Comparison of ENCODE assay signal across 10 cellular contexts in the genomic region with DNA sequence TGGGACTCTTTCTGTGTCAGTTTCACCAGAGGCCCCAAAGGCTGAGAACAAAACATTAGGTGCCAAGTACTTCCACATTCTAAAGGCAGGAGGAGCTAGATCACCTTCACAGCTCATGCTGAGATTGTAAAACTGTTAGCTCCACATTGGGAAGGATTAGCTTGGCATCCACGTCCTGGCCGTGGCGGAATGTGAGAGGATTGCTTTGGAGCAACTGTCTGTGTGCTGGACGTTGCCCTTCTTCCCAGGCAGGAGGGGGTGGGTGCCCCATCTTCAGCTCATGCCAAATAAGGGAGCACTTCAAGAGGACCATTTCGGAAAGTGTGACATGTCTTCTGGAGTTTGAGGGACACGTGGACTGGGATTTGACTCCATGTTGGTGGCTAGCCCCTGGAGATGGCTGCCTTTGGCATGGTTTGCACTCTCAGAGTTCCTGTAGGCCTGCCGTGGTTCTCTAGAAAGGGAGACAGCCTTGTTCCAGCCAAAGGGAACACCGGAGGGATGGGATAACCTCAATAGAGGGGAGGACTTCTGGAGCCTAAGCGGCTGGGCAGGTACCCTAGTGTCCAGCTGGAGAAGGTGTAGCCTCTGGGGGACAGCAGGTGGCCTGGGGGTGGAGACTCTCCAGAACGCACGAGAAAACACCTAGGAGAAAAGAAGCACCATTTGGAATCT.
A peak's percentile ranks its signal among the peaks of the same experiment; 100 is the strongest.
DNase-seq lines count a peak whose midpoint lies in the region; ATAC-seq, FAIRE-seq and TF ChIP-seq lines count a peak whose summit lies in the region.
"Had no signal": no experiment of that assay in that cellular context is flagged by ENCODE, and none has a peak within 500 bp of the region (broad histone marks: within the 10 kb centered on the region; RNA-seq: fewer than 3 reads in every experiment).

No MANE protein-coding gene starts in this region.

- ATAC-seq in GM21423 (IDR thresholded peaks at IDR 0.05; ENCODE audit: unreplicated experiment) (no peak), GM18517 (IDR thresholded peaks at IDR 0.05; ENCODE audit: unreplicated experiment) (no peak), GM18505 (IDR thresholded peaks at IDR 0.05; ENCODE audit: unreplicated experiment) (no peak)
- ATAC-seq: left cardiac atrium had no signal

- no peak for TF ChIP-seq POLR2A in GM18505 (IDR thresholded peaks at IDR 0.05; ENCODE audit: borderline replicate concordance, extremely low read depth, insufficient read depth, insufficient read length)

- no peak overlapping the region for H3K4me3 ChIP-seq in HFF-Myc (replicated peaks; ENCODE audit: low read depth, low read length)
- no peak overlapping the region for H3K4me3 ChIP-seq in WI38 (ENCODE audit: low read depth, low read length)

- DNase-seq in D721Med (ENCODE audit: insufficient read length, low spot score) = no peak
- DNase-seq in HFF-Myc (ENCODE audit: extremely low read depth, low read depth) = no peak
- peak; percentile 54 for DNase-seq in left kidney (ENCODE audit: low read depth, low spot score)
- DNase-seq in stimulated activated CD4-positive, alpha-beta T cell treated with anti-CD3 and anti-CD28 coated beads, Interleukin-15, amount 100 ng/mL, for 24 hours = no peak
- DNase-seq: left cardiac atrium, Right ventricle myocardium superior had no signal

- TF ChIP-seq CTCF in D721Med (IDR thresholded peaks at IDR 0.05; ENCODE audit: insufficient read depth, missing control alignments) = peak; percentile 43
- peak; percentile 38 for TF ChIP-seq CTCF in HFF-Myc (IDR thresholded peaks at IDR 0.05; ENCODE audit: low read depth, low read length, missing control alignments)
- peak; percentile 20; the same call in 1 of the 2 replicates for TF ChIP-seq CTCF in WI38 (IDR thresholded peaks at IDR 0.05; ENCODE audit: low read depth, low read length)

- no peak for FAIRE-seq in D721Med (lab: Jason Lieb, UNC)
